ENCODE assay signal across 8 cellular contexts in genomic region chr1:155176544-155177071, GRCh38. TPM values are rescaled to one million over a fixed set of nuclear protein-coding genes. Genes with fewer than 3 reads are reported as not detected.
DNase-seq lines count a peak whose midpoint lies in the region; ATAC-seq, FAIRE-seq and TF ChIP-seq lines count a peak whose summit lies in the region.

No MANE protein-coding gene starts in this region.

- H3K9ac ChIP-seq in mammary epithelial cell (ENCODE audit: insufficient read depth, low read length) = no peak overlapping the region

- no peak for DNase-seq in AG09319 (ENCODE audit: extremely low read depth, low read depth)
- peak; percentile 71 for DNase-seq in H4 (ENCODE audit: low spot score)
- peak; percentile 91 for DNase-seq in NCI-H345 (lab: John Stamatoyannopoulos, UW)
- peak; percentile 57 for DNase-seq in mammary epithelial cell
- peak; percentile 81 to 87 for DNase-seq in stimulated activated CD4-positive, alpha-beta T cell treated with anti-CD3 and anti-CD28 coated beads, Interleukin-1b, Interleukin-23, amount 100 ng/mL, for 4 hours (ENCODE audit: low read depth in 2 of 2)

- ATAC-seq in GM21737 (IDR thresholded peaks at IDR 0.05; ENCODE audit: unreplicated experiment) = no peak

- peak; percentile 61 for FAIRE-seq in islet of Langerhans (lab: Jason Lieb, UNC)

- CTCF ChIA-PET in mammary epithelial cell (lab: Charles Lee; ENCODE audit: low non-redundant PET) = interaction anchor here (1.1 kb wide), 1 partner anchor 17 kb away, joined by 4 read pairs; no protein-coding TSS in a partner anchor

- 65% methylated on average over 8 of the region's 8 CpGs for WGBS in mammary epithelial cell (ENCODE audit: low coverage, missing lambda C conversion rate)

- BruUV-seq in mammary epithelial cell (replicated peaks; lab: Mats Ljungman, UMichigan) = no TSS peak

- dilution Hi-C loops in mammary epithelial cell (cut with HindIII; ENCODE audit: low sequenced_read_pairs) = no loop called here

- peak overlapping the region; percentile 16 for H2AFZ ChIP-seq in mammary epithelial cell (ENCODE audit: low read depth, low read length)

- H3K79me2 ChIP-seq in mammary epithelial cell (ENCODE audit: insufficient read depth, low read length) = peaks cover 15% of the 10 kb centered on the region

- TF ChIP-seq CTCF in AG09319 (IDR thresholded peaks at IDR 0.05; ENCODE audit: low read depth, low read length) (peak; percentile 89), WI38 (IDR thresholded peaks at IDR 0.05; ENCODE audit: low read depth, low read length) (peak; percentile 82), mammary epithelial cell (conservative IDR thresholded peaks at IDR 0.05 in 1 of 2, IDR thresholded peaks at IDR 0.05 in 1 of 2; ENCODE audit: extremely low read depth in 1 of 2, insufficient read depth in 1 of 2, low read depth in 1 of 2, low read length in 2 of 2) (peak; percentile 92 to 94)

- intact Hi-C loops in mammary epithelial cell (cut with micrococcal nuclease) = loop anchor here (1.0 to 5.0 kb wide), 6 partner anchors 17 to 471 kb away; partner anchors contain the start of gene THBS3

- H3K4me2 ChIP-seq in mammary epithelial cell (ENCODE audit: insufficient read depth, low read depth, low read length) = no peak overlapping the region

- no peaks in the 10 kb centered on the region for H3K36me3 ChIP-seq in mammary epithelial cell (ENCODE audit: insufficient read depth, low read length)

- in situ Hi-C loops in mammary epithelial cell (cut with MboI; ENCODE audit: low sequenced_read_pairs in 2 of 2) = no loop called here

- no peak overlapping the region for H3K4me3 ChIP-seq in WI38 (ENCODE audit: low read depth, low read length)
- H3K4me3 ChIP-seq in mammary epithelial cell (replicated peaks in 1 of 3; ENCODE audit: insufficient read depth in 1 of 3, low read depth in 2 of 3, low read length in 3 of 3) = no peak overlapping the region

- no peaks in the 10 kb centered on the region for H3K9me3 ChIP-seq in mammary epithelial cell (replicated peaks; ENCODE audit: insufficient read depth, low read length)

- H3K27ac ChIP-seq in mammary epithelial cell (ENCODE audit: insufficient read depth, low read depth, low read length) = no peak overlapping the region

- no peaks in the 10 kb centered on the region for H3K27me3 ChIP-seq in mammary epithelial cell (ENCODE audit: insufficient read depth, low read length)

- no peaks in the 10 kb centered on the region for H4K20me1 ChIP-seq in mammary epithelial cell (ENCODE audit: insufficient read depth, low read length)

- peaks cover 15% of the 10 kb centered on the region for H3K4me1 ChIP-seq in mammary epithelial cell (ENCODE audit: insufficient read depth, low read length)

RNA-seq across cellular contexts. Expression of gene TRIM46, which starts 3.0 kb away (rescaled TPM):
- total RNA-seq in H4 (2014; rRNA removed; shearing (Covaris generic)) = 0.37 and 1.1 TPM in 2 replicates
- 1 to 10 TPM; 5.0 to 5.2 TPM for total RNA-seq in mammary epithelial cell
- 2.0 TPM for polyA plus RNA-seq in mammary epithelial cell
- 0.67 TPM for polyA minus RNA-seq in mammary epithelial cell

RNA-seq across cellular contexts. Expression of gene KRTCAP2, which starts 3.5 kb away (rescaled TPM):
- 128 and 140 TPM in 2 replicates for total RNA-seq in H4 (2014; rRNA removed; shearing (Covaris generic))
- 100 to 1,000 TPM in 1 of 2 donors, 10 to 100 TPM in 1; 62.7 to 177 TPM for total RNA-seq in mammary epithelial cell
- 188 TPM for polyA plus RNA-seq in mammary epithelial cell
- polyA minus RNA-seq in mammary epithelial cell = 164 TPM

RNA-seq across cellular contexts. Expression of gene THBS3, which starts 31.1 kb away (rescaled TPM):
- 2.8 and 3.9 TPM in 2 replicates for total RNA-seq in H4 (2014; rRNA removed; shearing (Covaris generic))
- total RNA-seq in mammary epithelial cell = 10 to 100 TPM; 14.8 to 28.0 TPM
- polyA plus RNA-seq in mammary epithelial cell = 10.8 TPM
- 18.1 TPM for polyA minus RNA-seq in mammary epithelial cell

RNA-seq across cellular contexts. Expression of gene MTX1, which starts 31.9 kb away (rescaled TPM):
- 79.5 and 82.1 TPM in 2 replicates for total RNA-seq in H4 (2014; rRNA removed; shearing (Covaris generic))
- total RNA-seq in mammary epithelial cell = 10 to 100 TPM; 34.2 to 49.3 TPM
- 82.0 TPM for polyA plus RNA-seq in mammary epithelial cell
- polyA minus RNA-seq in mammary epithelial cell = 31.0 TPM

RNA-seq across cellular contexts. Expression of gene DPM3, which starts 36.3 kb away (rescaled TPM):
- 53.2 and 72.4 TPM in 2 replicates for total RNA-seq in H4 (2014; rRNA removed; shearing (Covaris generic))
- 10 to 100 TPM; 27.2 to 67.9 TPM for total RNA-seq in mammary epithelial cell
- polyA plus RNA-seq in mammary epithelial cell = 76.4 TPM
- 1.8 TPM for polyA minus RNA-seq in mammary epithelial cell
